Comparison of ENCODE assay signal across 1 cellular context in genomic region chr5:69414885-69415583, GRCh38.
A peak's percentile ranks its signal among the peaks of the same experiment; 100 is the strongest.
TF ChIP-seq lines count a peak whose summit lies in the region.

A gene with protein sequence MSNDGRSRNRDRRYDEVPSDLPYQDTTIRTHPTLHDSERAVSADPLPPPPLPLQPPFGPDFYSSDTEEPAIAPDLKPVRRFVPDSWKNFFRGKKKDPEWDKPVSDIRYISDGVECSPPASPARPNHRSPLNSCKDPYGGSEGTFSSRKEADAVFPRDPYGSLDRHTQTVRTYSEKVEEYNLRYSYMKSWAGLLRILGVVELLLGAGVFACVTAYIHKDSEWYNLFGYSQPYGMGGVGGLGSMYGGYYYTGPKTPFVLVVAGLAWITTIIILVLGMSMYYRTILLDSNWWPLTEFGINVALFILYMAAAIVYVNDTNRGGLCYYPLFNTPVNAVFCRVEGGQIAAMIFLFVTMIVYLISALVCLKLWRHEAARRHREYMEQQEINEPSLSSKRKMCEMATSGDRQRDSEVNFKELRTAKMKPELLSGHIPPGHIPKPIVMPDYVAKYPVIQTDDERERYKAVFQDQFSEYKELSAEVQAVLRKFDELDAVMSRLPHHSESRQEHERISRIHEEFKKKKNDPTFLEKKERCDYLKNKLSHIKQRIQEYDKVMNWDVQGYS (plus strand): TSS chr5:69415116. CDS start chr5:69419386, 4,270 bp downstream.

TF ChIP-seq in HepG2, 621 proteins besides CTCF, POLR2A, EP300 and RAD21 (continued from another document and continues in another):
- TF ChIP-seq, protein P1, sequence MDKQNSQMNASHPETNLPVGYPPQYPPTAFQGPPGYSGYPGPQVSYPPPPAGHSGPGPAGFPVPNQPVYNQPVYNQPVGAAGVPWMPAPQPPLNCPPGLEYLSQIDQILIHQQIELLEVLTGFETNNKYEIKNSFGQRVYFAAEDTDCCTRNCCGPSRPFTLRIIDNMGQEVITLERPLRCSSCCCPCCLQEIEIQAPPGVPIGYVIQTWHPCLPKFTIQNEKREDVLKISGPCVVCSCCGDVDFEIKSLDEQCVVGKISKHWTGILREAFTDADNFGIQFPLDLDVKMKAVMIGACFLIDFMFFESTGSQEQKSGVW (CRISPR knock-in tag; IDR thresholded peaks at IDR 0.05; ENCODE audit: borderline replicate concordance), result no peak
- TF ChIP-seq SP1 (IDR thresholded peaks at IDR 0.05), result no peak
- TF ChIP-seq SP1 (CRISPR knock-in tag; IDR thresholded peaks at IDR 0.05), result no peak; the same call in 1 of the 2 replicates
- 0 out of 2 replicates have a peak, but pooled peaks have one; percentile 52 for TF ChIP-seq ATF2 (CRISPR knock-in tag; IDR thresholded peaks at IDR 0.05)
- no peak for TF ChIP-seq SIX4 (CRISPR knock-in tag; IDR thresholded peaks at IDR 0.05)
- TF ChIP-seq TBX3 (IDR thresholded peaks at IDR 0.05; ENCODE audit: borderline replicate concordance), result no peak
- no peak for TF ChIP-seq RELA (CRISPR knock-in tag; IDR thresholded peaks at IDR 0.05)
- TF ChIP-seq KMT2B (CRISPR knock-in tag; IDR thresholded peaks at IDR 0.05), result no peak
- TF ChIP-seq BCLAF1 (IDR thresholded peaks at IDR 0.05), result no peak
- no peak for TF ChIP-seq ZNF615 (CRISPR knock-in tag; IDR thresholded peaks at IDR 0.05; ENCODE audit: borderline replicate concordance)
- TF ChIP-seq NFIB (CRISPR knock-in tag; IDR thresholded peaks at IDR 0.05; ENCODE audit: borderline replicate concordance), result no peak
- TF ChIP-seq, protein P2, sequence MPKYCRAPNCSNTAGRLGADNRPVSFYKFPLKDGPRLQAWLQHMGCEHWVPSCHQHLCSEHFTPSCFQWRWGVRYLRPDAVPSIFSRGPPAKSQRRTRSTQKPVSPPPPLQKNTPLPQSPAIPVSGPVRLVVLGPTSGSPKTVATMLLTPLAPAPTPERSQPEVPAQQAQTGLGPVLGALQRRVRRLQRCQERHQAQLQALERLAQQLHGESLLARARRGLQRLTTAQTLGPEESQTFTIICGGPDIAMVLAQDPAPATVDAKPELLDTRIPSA (CRISPR knock-in tag; IDR thresholded peaks at IDR 0.05; ENCODE audit: borderline replicate concordance), result no peak
- TF ChIP-seq, protein P3, sequence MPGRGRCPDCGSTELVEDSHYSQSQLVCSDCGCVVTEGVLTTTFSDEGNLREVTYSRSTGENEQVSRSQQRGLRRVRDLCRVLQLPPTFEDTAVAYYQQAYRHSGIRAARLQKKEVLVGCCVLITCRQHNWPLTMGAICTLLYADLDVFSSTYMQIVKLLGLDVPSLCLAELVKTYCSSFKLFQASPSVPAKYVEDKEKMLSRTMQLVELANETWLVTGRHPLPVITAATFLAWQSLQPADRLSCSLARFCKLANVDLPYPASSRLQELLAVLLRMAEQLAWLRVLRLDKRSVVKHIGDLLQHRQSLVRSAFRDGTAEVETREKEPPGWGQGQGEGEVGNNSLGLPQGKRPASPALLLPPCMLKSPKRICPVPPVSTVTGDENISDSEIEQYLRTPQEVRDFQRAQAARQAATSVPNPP (CRISPR knock-in tag; IDR thresholded peaks at IDR 0.05), result peak; percentile 80; the same call in 1 of the 2 replicates
- TF ChIP-seq TIGD3 (CRISPR knock-in tag; IDR thresholded peaks at IDR 0.05; ENCODE audit: borderline replicate concordance), result no peak
- no peak for TF ChIP-seq ZBTB21 (CRISPR knock-in tag; IDR thresholded peaks at IDR 0.05)
- no peak for TF ChIP-seq HNRNPH1 (optimal IDR thresholded peaks at IDR 0.05; ENCODE audit: low read depth, low read length)
- TF ChIP-seq ZNF792 (CRISPR knock-in tag; IDR thresholded peaks at IDR 0.05), result peak; percentile 61; the same call in 1 of the 2 replicates
- no peak for TF ChIP-seq NFATC3 (CRISPR knock-in tag; IDR thresholded peaks at IDR 0.05)
- no peak for TF ChIP-seq CBX2 (IDR thresholded peaks at IDR 0.05; ENCODE audit: low read depth, low read length)
- no peak for TF ChIP-seq CBX2 (CRISPR knock-in tag; IDR thresholded peaks at IDR 0.05; ENCODE audit: low read depth)
- peak; percentile 93 for TF ChIP-seq THAP7 (CRISPR knock-in tag; IDR thresholded peaks at IDR 0.05)
- no peak for TF ChIP-seq BRD4 (CRISPR knock-in tag; IDR thresholded peaks at IDR 0.05)
- TF ChIP-seq ZNF350 (CRISPR knock-in tag; IDR thresholded peaks at IDR 0.05; ENCODE audit: borderline replicate concordance, low read depth), result no peak; the same call in 1 of the 2 replicates
- 0 out of 2 replicates have a peak, but pooled peaks have one; percentile 32 for TF ChIP-seq ZNF879 (CRISPR knock-in tag; IDR thresholded peaks at IDR 0.05)
- no peak for TF ChIP-seq ZSCAN25 (CRISPR knock-in tag; IDR thresholded peaks at IDR 0.05)
- TF ChIP-seq, protein P4, sequence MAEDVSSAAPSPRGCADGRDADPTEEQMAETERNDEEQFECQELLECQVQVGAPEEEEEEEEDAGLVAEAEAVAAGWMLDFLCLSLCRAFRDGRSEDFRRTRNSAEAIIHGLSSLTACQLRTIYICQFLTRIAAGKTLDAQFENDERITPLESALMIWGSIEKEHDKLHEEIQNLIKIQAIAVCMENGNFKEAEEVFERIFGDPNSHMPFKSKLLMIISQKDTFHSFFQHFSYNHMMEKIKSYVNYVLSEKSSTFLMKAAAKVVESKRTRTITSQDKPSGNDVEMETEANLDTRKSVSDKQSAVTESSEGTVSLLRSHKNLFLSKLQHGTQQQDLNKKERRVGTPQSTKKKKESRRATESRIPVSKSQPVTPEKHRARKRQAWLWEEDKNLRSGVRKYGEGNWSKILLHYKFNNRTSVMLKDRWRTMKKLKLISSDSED (CRISPR knock-in tag; IDR thresholded peaks at IDR 0.05), result no peak
- TF ChIP-seq AHR (CRISPR knock-in tag; IDR thresholded peaks at IDR 0.05), result no peak
- TF ChIP-seq ERF (CRISPR knock-in tag; IDR thresholded peaks at IDR 0.05), result peak; percentile 88
- TF ChIP-seq CCDC6 (CRISPR knock-in tag; IDR thresholded peaks at IDR 0.05), result no peak; the same call in 1 of the 2 replicates
- TF ChIP-seq ZBTB33 (CRISPR knock-in tag; IDR thresholded peaks at IDR 0.05), result no peak
- no peak for TF ChIP-seq SP2 (CRISPR knock-in tag; IDR thresholded peaks at IDR 0.05)
- TF ChIP-seq ZSCAN22 (CRISPR knock-in tag; IDR thresholded peaks at IDR 0.05), result 0 out of 2 replicates have a peak, but pooled peaks have one; percentile 44
- TF ChIP-seq ZNF598 (CRISPR knock-in tag; IDR thresholded peaks at IDR 0.05; ENCODE audit: borderline replicate concordance), result peak; percentile 75; the same call in 1 of the 2 replicates
- no peak; the same call in 1 of the 2 replicates for TF ChIP-seq REL (CRISPR knock-in tag; conservative IDR thresholded peaks at IDR 0.05)
- TF ChIP-seq, protein P5, sequence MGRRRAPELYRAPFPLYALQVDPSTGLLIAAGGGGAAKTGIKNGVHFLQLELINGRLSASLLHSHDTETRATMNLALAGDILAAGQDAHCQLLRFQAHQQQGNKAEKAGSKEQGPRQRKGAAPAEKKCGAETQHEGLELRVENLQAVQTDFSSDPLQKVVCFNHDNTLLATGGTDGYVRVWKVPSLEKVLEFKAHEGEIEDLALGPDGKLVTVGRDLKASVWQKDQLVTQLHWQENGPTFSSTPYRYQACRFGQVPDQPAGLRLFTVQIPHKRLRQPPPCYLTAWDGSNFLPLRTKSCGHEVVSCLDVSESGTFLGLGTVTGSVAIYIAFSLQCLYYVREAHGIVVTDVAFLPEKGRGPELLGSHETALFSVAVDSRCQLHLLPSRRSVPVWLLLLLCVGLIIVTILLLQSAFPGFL (CRISPR knock-in tag; IDR thresholded peaks at IDR 0.05), result no peak
- TF ChIP-seq MAFF (IDR thresholded peaks at IDR 0.05; ENCODE audit: low read depth, low read length), result no peak
- TF ChIP-seq NCOA2 (CRISPR knock-in tag; IDR thresholded peaks at IDR 0.05), result no peak; the same call in 1 of the 2 replicates
- no peak for TF ChIP-seq ZNF276 (CRISPR knock-in tag; IDR thresholded peaks at IDR 0.05; ENCODE audit: low read depth)
- TF ChIP-seq, protein P6, sequence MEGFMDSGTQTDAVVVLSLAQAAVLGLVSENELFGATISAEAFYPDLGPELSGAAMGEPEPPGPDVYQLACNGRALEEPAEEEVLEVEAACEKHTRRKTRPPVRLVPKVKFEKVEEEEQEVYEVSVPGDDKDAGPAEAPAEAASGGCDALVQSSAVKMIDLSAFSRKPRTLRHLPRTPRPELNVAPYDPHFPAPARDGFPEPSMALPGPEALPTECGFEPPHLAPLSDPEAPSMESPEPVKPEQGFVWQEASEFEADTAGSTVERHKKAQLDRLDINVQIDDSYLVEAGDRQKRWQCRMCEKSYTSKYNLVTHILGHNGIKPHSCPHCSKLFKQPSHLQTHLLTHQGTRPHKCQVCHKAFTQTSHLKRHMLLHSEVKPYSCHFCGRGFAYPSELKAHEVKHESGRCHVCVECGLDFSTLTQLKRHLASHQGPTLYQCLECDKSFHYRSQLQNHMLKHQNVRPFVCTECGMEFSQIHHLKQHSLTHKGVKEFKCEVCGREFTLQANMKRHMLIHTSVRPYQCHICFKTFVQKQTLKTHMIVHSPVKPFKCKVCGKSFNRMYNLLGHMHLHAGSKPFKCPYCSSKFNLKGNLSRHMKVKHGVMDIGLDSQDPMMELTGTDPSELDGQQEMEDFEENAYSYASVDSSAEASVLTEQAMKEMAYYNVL (CRISPR knock-in tag; IDR thresholded peaks at IDR 0.05; ENCODE audit: borderline replicate concordance), result 0 out of 2 replicates have a peak, but pooled peaks have one; percentile 42
- no peak for TF ChIP-seq ZNF530 (CRISPR knock-in tag; IDR thresholded peaks at IDR 0.05; ENCODE audit: low read depth)
